Comparison of ENCODE assay signal across 22 cellular contexts in genomic region chr5:154795235-154795596, GRCh38. TPM values are rescaled to one million over a fixed set of nuclear protein-coding genes. Genes with fewer than 3 reads are reported as not detected.
DNase-seq lines count a peak whose midpoint lies in the region; ATAC-seq and TF ChIP-seq lines count a peak whose summit lies in the region.
"Had no signal": no experiment of that assay in that cellular context is flagged by ENCODE, and none has a peak within 500 bp of the region (broad histone marks: within the 10 kb centered on the region; RNA-seq: fewer than 3 reads in every experiment).

No MANE protein-coding gene starts in this region.

- H3K4me2 ChIP-seq in OCI-LY7 (ENCODE audit: low read length) (no peak overlapping the region), osteoblast (ENCODE audit: insufficient read depth, low read length) (peak overlapping the region; percentile 14)
- H3K4me2 ChIP-seq: PC-9 had no signal

- no peaks in the 10 kb centered on the region for H3K27me3 Mint-ChIP-seq in CD4-positive, alpha-beta T cell
- no peaks in the 10 kb centered on the region for H3K27me3 Mint-ChIP-seq in activated CD4-positive, alpha-beta T cell treated with anti-CD3 and anti-CD28 coated beads, Interleukin-2, amount 10 ng/mL, durations not matched to agents 24 days and 14 days
- H3K27me3 Mint-ChIP-seq: activated CD4-positive, alpha-beta memory T cell treated with anti-CD3 and anti-CD28 coated beads, Interleukin-2, amount 10 ng/mL, durations not matched to agents 7 days and 5 days; activated naive CD4-positive, alpha-beta T cell treated with anti-CD3 and anti-CD28 coated beads, Interleukin-2, amount 50 U/mL, for 24 hours; stimulated activated naive B cell treated with anti-CD40 and anti-IgM and Interleukin-4, amounts not matched to agents 10 μg/mL and 1 μg/mL and 100 μg/mL, for 72 hours had no signal

- H3K4me1 Mint-ChIP-seq in CD4-positive, alpha-beta T cell (ENCODE audit: low read depth), result no peaks in the 10 kb centered on the region
- peaks cover 12% of the 10 kb centered on the region for H3K4me1 Mint-ChIP-seq in activated CD4-positive, alpha-beta T cell treated with anti-CD3 and anti-CD28 coated beads, Interleukin-2, amount 10 ng/mL, durations not matched to agents 24 days and 14 days

- H3K36me3 Mint-ChIP-seq in CD4-positive, alpha-beta T cell (ENCODE audit: low read depth), result peaks cover 93% of the 10 kb centered on the region
- peaks cover 65% of the 10 kb centered on the region for H3K36me3 Mint-ChIP-seq in activated CD4-positive, alpha-beta T cell treated with anti-CD3 and anti-CD28 coated beads, Interleukin-2, amount 10 ng/mL, durations not matched to agents 24 days and 14 days (ENCODE audit: low read depth)

- H4K20me1 ChIP-seq in OCI-LY7 (ENCODE audit: insufficient read depth, low read length) (peaks cover 4% of the 10 kb centered on the region), osteoblast (ENCODE audit: insufficient read depth, low read length) (peaks cover 30% of the 10 kb centered on the region)

- TF ChIP-seq EP300 in gastroesophageal sphincter (IDR thresholded peaks at IDR 0.05), result no peak

- intact Hi-C loops in CD4-positive, alpha-beta T cell (cut with DNase I, micrococcal nuclease), result no loop called here
- intact Hi-C loops in OCI-LY7 (cut with micrococcal nuclease; ENCODE audit: unreplicated experiment), result no loop called here
- intact Hi-C loops in activated CD4-positive, alpha-beta T cell treated with anti-CD3 and anti-CD28 coated beads, Interleukin-2, amount 10 ng/mL, durations not matched to agents 24 days and 14 days (cut with micrococcal nuclease), result no loop called here

- H3K9me2 ChIP-seq in OCI-LY7 (ENCODE audit: insufficient read depth, low read length), result no peaks in the 10 kb centered on the region

- no peak overlapping the region for H3K4me3 Mint-ChIP-seq in CD4-positive, alpha-beta T cell
- H3K4me3 Mint-ChIP-seq in activated CD4-positive, alpha-beta T cell treated with anti-CD3 and anti-CD28 coated beads, Interleukin-2, amount 10 ng/mL, durations not matched to agents 24 days and 14 days, result no peak overlapping the region
- H3K4me3 Mint-ChIP-seq: activated CD4-positive, alpha-beta memory T cell treated with anti-CD3 and anti-CD28 coated beads, Interleukin-2, amount 10 ng/mL, durations not matched to agents 7 days and 5 days; activated naive CD4-positive, alpha-beta T cell treated with anti-CD3 and anti-CD28 coated beads, Interleukin-2, amount 50 U/mL, for 24 hours; stimulated activated naive B cell treated with anti-CD40 and anti-IgM and Interleukin-4, amounts not matched to agents 10 μg/mL and 1 μg/mL and 100 μg/mL, for 72 hours; T-helper 1 cell treated with Interleukin-12 subunit alpha and Interleukin-12 subunit beta and Interleukin-4 antibody, amounts not matched to agents 30 μg/mL and 1 μg/mL, for 36 hours had no signal

- BruUV-seq in OCI-LY7 (replicated peaks; lab: Mats Ljungman, UMichigan), result TSS peak; percentile 37

- H3K4me1 ChIP-seq in OCI-LY7 (ENCODE audit: insufficient read depth, low read length, poor library complexity, severe bottlenecking), result peaks cover 5% of the 10 kb centered on the region
- H3K4me1 ChIP-seq in gastroesophageal sphincter, result peaks cover 0 to 26% (median 0%) of the 10 kb centered on the region in 3 donors
- peaks cover 25% of the 10 kb centered on the region for H3K4me1 ChIP-seq in osteoblast (ENCODE audit: insufficient read depth, low read length)

- ATAC-seq in CD4-positive, alpha-beta T cell (ENCODE audit: poor library complexity), result no peak
- no peak for ATAC-seq in gastroesophageal sphincter
- no peak for ATAC-seq in HG03439 (IDR thresholded peaks at IDR 0.05; ENCODE audit: unreplicated experiment)
- ATAC-seq: body of pancreas; stimulated activated naive B cell treated with anti-CD40 and anti-IgM and Interleukin-4, amounts not matched to agents 10 μg/mL and 1 μg/mL and 100 μg/mL, for 72 hours had no signal

- no peak overlapping the region for H3K27ac ChIP-seq in CD4-positive, alpha-beta T cell (ENCODE audit: low read depth, low read length)
- H3K27ac ChIP-seq in OCI-LY7 (ENCODE audit: low read depth, low read length, poor library complexity, severe bottlenecking), result no peak overlapping the region
- H3K27ac ChIP-seq in gastroesophageal sphincter, result peak overlapping the region in 3 of 4 donors; percentile 0 to 41 (median 5)
- H3K27ac ChIP-seq in osteoblast (ENCODE audit: low read depth, low read length), result peak overlapping the region; percentile 69
- H3K27ac ChIP-seq: neutrophil, SJSA1 had no signal

- H3K36me3 ChIP-seq in OCI-LY7 (ENCODE audit: insufficient read depth, low read length) (peaks cover 93% of the 10 kb centered on the region), gastroesophageal sphincter (peaks cover 0 to 88% of the 10 kb centered on the region in 2 donors), osteoblast (ENCODE audit: insufficient read depth, low read length) (peaks cover 76% of the 10 kb centered on the region)

- H3K27ac Mint-ChIP-seq in CD4-positive, alpha-beta T cell, result peak overlapping the region; percentile 8
- no peak overlapping the region for H3K27ac Mint-ChIP-seq in activated CD4-positive, alpha-beta T cell treated with anti-CD3 and anti-CD28 coated beads, Interleukin-2, amount 10 ng/mL, durations not matched to agents 24 days and 14 days
- H3K27ac Mint-ChIP-seq: activated CD4-positive, alpha-beta memory T cell treated with anti-CD3 and anti-CD28 coated beads, Interleukin-2, amount 10 ng/mL, durations not matched to agents 7 days and 5 days; stimulated activated naive B cell treated with anti-CD40 and anti-IgM and Interleukin-4, amounts not matched to agents 10 μg/mL and 1 μg/mL and 100 μg/mL, for 72 hours; T-helper 1 cell treated with Interleukin-12 subunit alpha and Interleukin-12 subunit beta and Interleukin-4 antibody, amounts not matched to agents 30 μg/mL and 1 μg/mL, for 36 hours had no signal

- H3K9me3 Mint-ChIP-seq in CD4-positive, alpha-beta T cell, result no peaks in the 10 kb centered on the region
- H3K9me3 Mint-ChIP-seq in activated CD4-positive, alpha-beta T cell treated with anti-CD3 and anti-CD28 coated beads, Interleukin-2, amount 10 ng/mL, durations not matched to agents 24 days and 14 days, result no peaks in the 10 kb centered on the region
- H3K9me3 Mint-ChIP-seq: activated CD4-positive, alpha-beta memory T cell treated with anti-CD3 and anti-CD28 coated beads, Interleukin-2, amount 10 ng/mL, durations not matched to agents 7 days and 5 days; activated naive CD4-positive, alpha-beta T cell treated with anti-CD3 and anti-CD28 coated beads, Interleukin-2, amount 50 U/mL, for 24 hours; stimulated activated naive B cell treated with anti-CD40 and anti-IgM and Interleukin-4, amounts not matched to agents 10 μg/mL and 1 μg/mL and 100 μg/mL, for 72 hours; T-helper 1 cell treated with Interleukin-12 subunit alpha and Interleukin-12 subunit beta and Interleukin-4 antibody, amounts not matched to agents 30 μg/mL and 1 μg/mL, for 36 hours had no signal

- no peak for DNase-seq in CD4-positive, alpha-beta T cell
- DNase-seq in OCI-LY7 (ENCODE audit: low spot score) (no peak), osteoblast (ENCODE audit: insufficient read length, low spot score, missing footprints) (peak; percentile 90), NCI-H1092 treated with DMSO at 0.1 percent for 48 hours (lab: John Stamatoyannopoulos, UW) (no peak), COLO668 (lab: John Stamatoyannopoulos, UW; ENCODE audit: unreplicated experiment) (no peak)
- DNase-seq in activated CD4-positive, alpha-beta T cell treated with anti-CD3 and anti-CD28 coated beads, Interleukin-2, amount 10 ng/mL, durations not matched to agents 24 days and 14 days, result no peak
- DNase-seq: activated CD4-positive, alpha-beta memory T cell treated with anti-CD3 and anti-CD28 coated beads, Interleukin-2, amount 10 ng/mL, durations not matched to agents 7 days and 5 days; activated T-cell treated with anti-CD3 and anti-CD28 coated beads, Interleukin-2, amount 50 U/mL, for 1 hour; body of pancreas; COR-L47; left cardiac atrium; NCI-H82; PC-9; sigmoid colon; stimulated activated naive B cell treated with anti-CD40 and anti-IgM and Interleukin-4, amounts not matched to agents 10 μg/mL and 1 μg/mL and 100 μg/mL, for 72 hours; tibial artery had no signal

- H3K4me3 ChIP-seq in OCI-LY7 (ENCODE audit: low read depth, low read length, poor library complexity, severe bottlenecking) (no peak overlapping the region), gastroesophageal sphincter (no peak overlapping the region), osteoblast (ENCODE audit: insufficient read depth, low read length) (no peak overlapping the region)
- H3K4me3 ChIP-seq: body of pancreas, PC-9, sigmoid colon, SJSA1, tibial artery had no signal

- H3K79me2 ChIP-seq in OCI-LY7 (ENCODE audit: insufficient read depth, low read depth, low read length) (peaks cover 21% of the 10 kb centered on the region; the same call in 1 of the 2 replicates), osteoblast (ENCODE audit: insufficient read depth, low read length) (peaks cover 70% of the 10 kb centered on the region)

- no peak for TF ChIP-seq CTCF in CD4-positive, alpha-beta T cell (IDR thresholded peaks at IDR 0.05)
- TF ChIP-seq CTCF in OCI-LY7 (conservative IDR thresholded peaks at IDR 0.05; ENCODE audit: low read length) (no peak), gastroesophageal sphincter (IDR thresholded peaks at IDR 0.05) (no peak), osteoblast (IDR thresholded peaks at IDR 0.05; ENCODE audit: extremely low read depth, low read depth, low read length) (no peak)

- CTCF ChIA-PET in CD4-positive, alpha-beta T cell (lab: Charles Lee), result no interaction called here
- CTCF ChIA-PET in OCI-LY7 (lab: Charles Lee; ENCODE audit: unreplicated experiment), result no interaction called here

- no peak overlapping the region for H2AFZ ChIP-seq in OCI-LY7 (ENCODE audit: low read length)
- no peak overlapping the region for H2AFZ ChIP-seq in osteoblast (ENCODE audit: low read length)
- H2AFZ ChIP-seq: PC-9 had no signal

- H3K27me3 ChIP-seq in CD4-positive, alpha-beta T cell (ENCODE audit: control insufficient read depth, insufficient read depth, low read length), result no peaks in the 10 kb centered on the region
- H3K27me3 ChIP-seq in gastroesophageal sphincter (no peaks in the 10 kb centered on the region), osteoblast (ENCODE audit: insufficient read depth, low read length) (no peaks in the 10 kb centered on the region)
- H3K27me3 ChIP-seq: body of pancreas, neutrophil, sigmoid colon, SJSA1, tibial artery had no signal

- WGBS in gastroesophageal sphincter (ENCODE audit: low coverage in 1 of 2), 2 donors, result 54 to 58% methylated on average over 3 of the region's 3 CpGs

- H3K9me3 ChIP-seq in CD4-positive, alpha-beta T cell (ENCODE audit: control insufficient read depth, low read length), result no peaks in the 10 kb centered on the region
- H3K9me3 ChIP-seq in OCI-LY7 (ENCODE audit: low read length), result no peaks in the 10 kb centered on the region
- no peaks in the 10 kb centered on the region for H3K9me3 ChIP-seq in gastroesophageal sphincter
- H3K9me3 ChIP-seq in osteoblast (ENCODE audit: low read depth, low read length), result no peaks in the 10 kb centered on the region
- H3K9me3 ChIP-seq: body of pancreas, neutrophil, sigmoid colon, SJSA1, tibial artery had no signal

- POLR2A ChIA-PET in CD4-positive, alpha-beta T cell (lab: Charles Lee), result no interaction called here
- POLR2A ChIA-PET in OCI-LY7 (lab: Charles Lee), result no interaction called here

- TF ChIP-seq POLR2A in gastroesophageal sphincter (IDR thresholded peaks at IDR 0.05), result no peak

RNA-seq across cellular contexts. Expression of gene LARP1, which starts 40.0 kb away (rescaled TPM):
- total RNA-seq in CD4-positive, alpha-beta T cell, result 10 to 100 TPM; 88.7 to 97.6 TPM
- total RNA-seq in OCI-LY7 (2014; rRNA removed; shearing (Covaris generic)), result 66.2 and 71.1 TPM in 2 replicates
- total RNA-seq in OCI-LY7 (2022) (274 and 300 TPM in 2 replicates), gastroesophageal sphincter (100 to 1,000 TPM in 1 of 4 donors, 10 to 100 TPM in 3; 64.6 to 118 (median 80.1) TPM), osteoblast (115 and 124 TPM in 2 replicates)
- 331 and 348 TPM in 2 replicates for total RNA-seq in activated CD4-positive, alpha-beta T cell treated with anti-CD3 and anti-CD28 coated beads, Interleukin-2, amount 10 ng/mL, durations not matched to agents 24 days and 14 days

RNA-seq across cellular contexts. Expression of gene FAXDC2, which starts 55.2 kb away (rescaled TPM):
- total RNA-seq in CD4-positive, alpha-beta T cell, result not detected
- total RNA-seq in OCI-LY7 (2014; rRNA removed; shearing (Covaris generic)), result 0.13 TPM in 2 replicates
- total RNA-seq in OCI-LY7 (2022) (0.10 and 0.28 TPM in 2 replicates), gastroesophageal sphincter (10 to 100 TPM; 26.6 to 75.5 (median 46.4) TPM), osteoblast (13.8 and 19.2 TPM in 2 replicates)
- total RNA-seq in activated CD4-positive, alpha-beta T cell treated with anti-CD3 and anti-CD28 coated beads, Interleukin-2, amount 10 ng/mL, durations not matched to agents 24 days and 14 days, result not detected in 2 replicates
- total RNA-seq: activated CD4-positive, alpha-beta memory T cell treated with anti-CD3 and anti-CD28 coated beads, Interleukin-2, amount 10 ng/mL, durations not matched to agents 7 days and 5 days had no signal

Comparison
In these comparisons a context has a peak if more than half of its experiments do, and no peak if none do; other contexts are left out.
1. H3K27ac ChIP-seq: peak in gastroesophageal sphincter (3 of 4) and osteoblast (single experiment); none in CD4-positive, alpha-beta T cell (single experiment) and OCI-LY7 (single experiment).
2. RNA of gene FAXDC2, which starts 55.2 kb away (total RNA-seq): 26.6 to 75.5 TPM in gastroesophageal sphincter and 13.8 to 19.2 TPM in osteoblast; 0.10 to 0.28 TPM in OCI-LY7, not detected in CD4-positive, alpha-beta T cell and not detected in activated CD4-positive, alpha-beta T cell treated with anti-CD3 and anti-CD28 coated beads, Interleukin-2, amount 10 ng/mL, durations not matched to agents 24 days and 14 days; every median in the first group is over 10 times any median in the second.